ENCODE assay signal across 17 cellular contexts in genomic region chr15:79050977-79051376, GRCh38. TPM values are rescaled to one million over a fixed set of nuclear protein-coding genes. Genes with fewer than 3 reads are reported as not detected.
"Had no signal": no experiment of that assay in that cellular context is flagged by ENCODE, and none has a peak within 500 bp of the region (broad histone marks: within the 10 kb centered on the region; RNA-seq: fewer than 3 reads in every experiment).

No MANE protein-coding gene starts in this region.

- H3K36me3 ChIP-seq: left lung, stomach had no signal

- H3K9me3 ChIP-seq: body of pancreas, left lung, stomach had no signal

- H3K27ac ChIP-seq: body of pancreas, foreskin keratinocyte, left lung, stomach had no signal

- H3K4me3 ChIP-seq: body of pancreas, left lung, stomach had no signal

- ATAC-seq: activated CD8-positive, alpha-beta T cell treated with anti-CD3 and anti-CD28 coated beads, Interleukin-2, amount 10 ng/mL, durations not matched to agents 7 days and 5 days; body of pancreas; foreskin keratinocyte; left lung; naive thymus-derived CD4-positive, alpha-beta T cell; right cardiac atrium; stimulated activated effector memory CD8-positive, alpha-beta T cell treated with anti-CD3 and anti-CD28 coated beads, Interleukin-12 subunit alpha, Interleukin-12 subunit beta, amount 100 ng/mL, for 72 hours had no signal

- H3K4me1 ChIP-seq: body of pancreas, foreskin keratinocyte, left lung, stomach had no signal

- DNase-seq: activated CD4-positive, alpha-beta T cell treated with anti-CD3 and anti-CD28 coated beads, Interleukin-2, amount 10 ng/mL, durations not matched to agents 24 days and 14 days; activated CD8-positive, alpha-beta T cell treated with anti-CD3 and anti-CD28 coated beads, Interleukin-2, amount 10 ng/mL, durations not matched to agents 7 days and 5 days; activated naive CD4-positive, alpha-beta T cell treated with Interleukin-2 at 50 U/mL for 16 hours; activated naive CD8-positive, alpha-beta T cell treated with anti-CD3 and anti-CD28 coated beads, Interleukin-2, amount 10 ng/mL, durations not matched to agents 7 days and 5 days; activated T-cell treated with anti-CD3 and anti-CD28 coated beads, Interleukin-2, amount 50 U/mL, for 24 hours; body of pancreas; foreskin keratinocyte; kidney; left lung; naive thymus-derived CD4-positive, alpha-beta T cell; right cardiac atrium; small intestine; stimulated activated CD4-positive, alpha-beta T cell treated with anti-CD3 and anti-CD28 coated beads, Interleukin-4, amount 100 ng/mL, for 24 hours; stomach had no signal

- H3K27me3 ChIP-seq: body of pancreas, foreskin keratinocyte, left lung had no signal

RNA-seq across cellular contexts. Expression of gene RASGRF1, which starts 39.6 kb away (rescaled TPM):
- total RNA-seq: activated CD4-positive, alpha-beta T cell treated with anti-CD3 and anti-CD28 coated beads, Interleukin-2, amount 10 ng/mL, durations not matched to agents 24 days and 14 days; activated CD8-positive, alpha-beta T cell treated with anti-CD3 and anti-CD28 coated beads, Interleukin-2, amount 10 ng/mL, durations not matched to agents 7 days and 5 days; activated naive CD8-positive, alpha-beta T cell treated with anti-CD3 and anti-CD28 coated beads, Interleukin-2, amount 10 ng/mL, durations not matched to agents 7 days and 5 days; activated T-helper 2 cell treated with anti-CD3 and anti-CD28 coated beads, Interferon-gamma antibody, Interleukin-2, Interleukin-4, amounts not matched to agents 10 μg/mL and 5 μg/mL and 100 μg/mL, durations not matched to agents 14 hours and 24 hours and 36 hours; fibroblast of lung had no signal
- polyA plus RNA-seq: naive thymus-derived CD4-positive, alpha-beta T cell had no signal
